22 cellular contexts compared by ENCODE assay signal in the genomic region with DNA sequence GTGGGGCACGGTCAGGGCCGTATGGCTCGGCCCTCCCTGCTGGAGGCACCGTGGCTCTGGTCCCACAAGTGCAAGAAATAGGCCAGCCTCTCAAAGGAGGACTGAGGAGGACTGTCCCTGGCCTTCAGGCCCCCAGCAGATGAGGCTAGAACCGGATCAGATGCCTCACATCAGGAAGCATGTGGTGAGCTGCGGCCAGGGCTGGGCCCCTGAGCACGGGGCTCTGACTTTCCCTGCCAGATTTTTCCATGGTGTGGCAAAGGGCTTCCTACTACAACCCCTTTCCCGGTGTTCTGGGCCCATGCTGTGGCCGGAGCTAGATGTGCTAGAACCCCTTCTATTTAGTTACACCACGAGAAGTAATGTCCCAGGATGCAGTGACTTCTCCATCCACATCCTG.
DNase-seq lines count a peak whose midpoint lies in the region; ATAC-seq, FAIRE-seq and TF ChIP-seq lines count a peak whose summit lies in the region.
"Had no signal": no experiment of that assay in that cellular context is flagged by ENCODE, and none has a peak within 500 bp of the region (broad histone marks: within the 10 kb centered on the region; RNA-seq: fewer than 3 reads in every experiment).

No MANE protein-coding gene starts in this region.

- H3K4me3 Mint-ChIP-seq in stimulated activated naive CD8-positive, alpha-beta T cell treated with anti-CD3 and anti-CD28 coated beads, Interleukin-15, amount 100 ng/mL, for 72 hours, result no peak overlapping the region
- H3K4me3 Mint-ChIP-seq: GM23338 had no signal

- DNase-seq in stimulated activated naive CD8-positive, alpha-beta T cell treated with anti-CD3 and anti-CD28 coated beads, Interleukin-15, Interleukin-2, amounts not matched to agents 100 U/mL and 50 U/mL, for 24 hours, result no peak
- no peak for DNase-seq in stimulated activated naive CD8-positive, alpha-beta T cell treated with anti-CD3 and anti-CD28 coated beads, Interleukin-15, amount 100 ng/mL, for 72 hours
- DNase-seq in kidney (peak; percentile 33), spleen (peak; percentile 39), caudate nucleus (lab: John Stamatoyannopoulos, UW) (no peak), aorta (no peak)
- DNase-seq: Caco-2; CD4-positive, alpha-beta memory T cell; DMS 273 treated with DMSO at 0.1 percent for 48 hours; DND-41; HCEC 1CT; KBM-7; MM.1S; NCI-H1048; NCI-H1417 treated with DMSO at 0.1 percent for 48 hours; NCI-H187; NCI-H2107; NCI-H69; SIG-M5 had no signal

- no peak for FAIRE-seq in kidney (lab: Jason Lieb, UNC)
- FAIRE-seq: GM12891 had no signal

- WGBS in spleen, 5 donors, result 70 to 79% (median 75%) methylated on average over 10 of the region's 10 CpGs
- 77% methylated on average over 10 of the region's 10 CpGs for WGBS in aorta, 2 donors

- TF ChIP-seq CTCF in kidney (IDR thresholded peaks at IDR 0.05; ENCODE audit: borderline replicate concordance, extremely low read depth, insufficient read depth) (no peak), spleen (IDR thresholded peaks at IDR 0.05 in 8 of 11, conservative IDR thresholded peaks at IDR 0.05 in 3 of 11) (no peak)

- peak; percentile 30 for ATAC-seq in stimulated activated naive CD8-positive, alpha-beta T cell treated with anti-CD3 and anti-CD28 coated beads, Interleukin-15, Interleukin-2, amounts not matched to agents 100 U/mL and 50 U/mL, for 24 hours
- ATAC-seq in stimulated activated naive CD8-positive, alpha-beta T cell treated with anti-CD3 and anti-CD28 coated beads, Interleukin-15, amount 100 ng/mL, for 72 hours, result no peak
- ATAC-seq in aorta (ENCODE audit: low FRiP score) (no peak), GM18861 (IDR thresholded peaks at IDR 0.05; ENCODE audit: unreplicated experiment) (no peak)
- ATAC-seq: GM23338 had no signal

- H3K27ac ChIP-seq in kidney (ENCODE audit: low read depth in 2 of 2, low read length in 2 of 2) (no peak overlapping the region), spleen (no peak overlapping the region), caudate nucleus (ENCODE audit: low read depth, low read length) (no peak overlapping the region), aorta (ENCODE audit: low read depth in 1 of 2, low read length in 2 of 2) (no peak overlapping the region)

- H3K4me1 Mint-ChIP-seq in stimulated activated naive CD8-positive, alpha-beta T cell treated with anti-CD3 and anti-CD28 coated beads, Interleukin-15, amount 100 ng/mL, for 72 hours, result no peaks in the 10 kb centered on the region
- H3K4me1 Mint-ChIP-seq: CD4-positive, alpha-beta memory T cell; GM23338 had no signal

- H3K27me3 Mint-ChIP-seq in stimulated activated naive CD8-positive, alpha-beta T cell treated with anti-CD3 and anti-CD28 coated beads, Interleukin-15, amount 100 ng/mL, for 72 hours, result no peaks in the 10 kb centered on the region

- H3K27me3 ChIP-seq in spleen (replicated peaks in 1 of 7), result no peaks in the 10 kb centered on the region
- no peaks in the 10 kb centered on the region for H3K27me3 ChIP-seq in aorta (ENCODE audit: control insufficient read depth in 1 of 2, insufficient read depth in 2 of 2, low read length in 1 of 2)

- H3K9ac ChIP-seq in kidney (ENCODE audit: low read length in 2 of 2), result no peak overlapping the region

- H3K27ac Mint-ChIP-seq in stimulated activated naive CD8-positive, alpha-beta T cell treated with anti-CD3 and anti-CD28 coated beads, Interleukin-15, amount 100 ng/mL, for 72 hours, result no peak overlapping the region
- H3K27ac Mint-ChIP-seq: CD4-positive, alpha-beta memory T cell; GM23338 had no signal

- no peak for TF ChIP-seq POLR2A in spleen (IDR thresholded peaks at IDR 0.05)

- H3K4me3 ChIP-seq in kidney (ENCODE audit: low read length in 2 of 2) (no peak overlapping the region), spleen (no peak overlapping the region), aorta (ENCODE audit: low read length in 2 of 2) (no peak overlapping the region)
- H3K4me3 ChIP-seq: GM23338 had no signal

- intact Hi-C loops in kidney (cut with DNase I), result no loop called here
- intact Hi-C loops in spleen (cut with DNase I; ENCODE audit: low total_unique reads), result no loop called here
- intact Hi-C loops in aorta (cut with DNase I), result no loop called here

- H3K36me3 ChIP-seq in kidney (ENCODE audit: control insufficient read depth in 1 of 2, insufficient read depth in 2 of 2, low read length in 2 of 2) (no peaks in the 10 kb centered on the region), spleen (no peaks in the 10 kb centered on the region), aorta (ENCODE audit: control insufficient read depth in 1 of 2, insufficient read depth in 2 of 2, low read length in 1 of 2) (no peaks in the 10 kb centered on the region)

- H3K9me3 ChIP-seq in kidney (ENCODE audit: control insufficient read depth in 1 of 2, low read length in 2 of 2) (no peaks in the 10 kb centered on the region), spleen (no peaks in the 10 kb centered on the region), aorta (ENCODE audit: control insufficient read depth, low read length) (no peaks in the 10 kb centered on the region)
- H3K9me3 ChIP-seq: Caco-2 had no signal

- H3K4me1 ChIP-seq in kidney (ENCODE audit: control insufficient read depth in 1 of 2, insufficient read depth in 1 of 2, low read depth in 1 of 2, low read length in 2 of 2) (no peaks in the 10 kb centered on the region), spleen (no peaks in the 10 kb centered on the region), aorta (ENCODE audit: control insufficient read depth in 1 of 2, insufficient read depth in 2 of 2, low read length in 2 of 2) (no peaks in the 10 kb centered on the region)
- H3K4me1 ChIP-seq: Caco-2 had no signal

- no peaks in the 10 kb centered on the region for H3K9me3 Mint-ChIP-seq in stimulated activated naive CD8-positive, alpha-beta T cell treated with anti-CD3 and anti-CD28 coated beads, Interleukin-15, amount 100 ng/mL, for 72 hours
- H3K9me3 Mint-ChIP-seq: CD4-positive, alpha-beta memory T cell had no signal

Comparison
In these comparisons a context has a peak if more than half of its experiments do, and no peak if none do; other contexts are left out.
1. DNase-seq: peak in kidney (single experiment) and spleen (single experiment); none in stimulated activated naive CD8-positive, alpha-beta T cell treated with anti-CD3 and anti-CD28 coated beads, Interleukin-15, Interleukin-2, amounts not matched to agents 100 U/mL and 50 U/mL, for 24 hours (single experiment), stimulated activated naive CD8-positive, alpha-beta T cell treated with anti-CD3 and anti-CD28 coated beads, Interleukin-15, amount 100 ng/mL, for 72 hours (0 of 2), caudate nucleus (0 of 61) and aorta (0 of 2).